20 cellular contexts compared by ENCODE assay signal in genomic region chr10:43645866-43646265, GRCh38.
"Had no signal": no experiment of that assay in that cellular context is flagged by ENCODE, and none has a peak within 500 bp of the region (broad histone marks: within the 10 kb centered on the region; RNA-seq: fewer than 3 reads in every experiment).

No MANE protein-coding gene starts in this region.

- H3K4me3 Mint-ChIP-seq: activated CD4-positive, alpha-beta memory T cell treated with anti-CD3 and anti-CD28 coated beads for 36 hours; activated naive CD4-positive, alpha-beta T cell treated with anti-CD3 and anti-CD28 coated beads, Interleukin-2, amount 10 ng/mL, durations not matched to agents 7 days and 5 days had no signal

- H3K4me3 ChIP-seq: adrenal gland, ascending aorta, colonic mucosa, dorsolateral prefrontal cortex, esophagus squamous epithelium, heart left ventricle, prostate gland, thyroid gland, uterus had no signal

- H3K9me3 ChIP-seq: colonic mucosa, prostate gland had no signal

- H3K27ac Mint-ChIP-seq: activated CD4-positive, alpha-beta memory T cell treated with anti-CD3 and anti-CD28 coated beads for 36 hours; activated naive CD4-positive, alpha-beta T cell treated with anti-CD3 and anti-CD28 coated beads, Interleukin-2, amount 10 ng/mL, durations not matched to agents 7 days and 5 days; effector memory CD8-positive, alpha-beta T cell had no signal

- H3K27me3 Mint-ChIP-seq: activated CD4-positive, alpha-beta memory T cell treated with anti-CD3 and anti-CD28 coated beads for 36 hours; central memory CD8-positive, alpha-beta T cell had no signal

- H3K36me3 ChIP-seq: uterus had no signal

- H3K27me3 ChIP-seq: adrenal gland, ascending aorta, colonic mucosa, dorsolateral prefrontal cortex, esophagus squamous epithelium, heart left ventricle, thyroid gland, uterus had no signal

- H3K27ac ChIP-seq: adrenal gland, ascending aorta, colonic mucosa, dorsolateral prefrontal cortex, esophagus squamous epithelium, heart left ventricle, prostate gland, thyroid gland, uterus had no signal

- DNase-seq: activated CD4-positive, alpha-beta memory T cell treated with anti-CD3 and anti-CD28 coated beads for 36 hours; activated CD4-positive, alpha-beta T cell treated with anti-CD3 and anti-CD28 coated beads for 48 hours; activated effector memory CD4-positive, alpha-beta T cell treated with Interleukin-2 at 50 U/mL for 16 hours; activated naive CD4-positive, alpha-beta T cell treated with anti-CD3 and anti-CD28 coated beads, Interleukin-2, amount 10 ng/mL, durations not matched to agents 7 days and 5 days; activated T-cell treated with anti-CD3 and anti-CD28 coated beads, Interleukin-2, amount 50 U/mL, for 48 hours; adrenal gland; colonic mucosa; dorsolateral prefrontal cortex; effector memory CD8-positive, alpha-beta T cell; esophagus squamous epithelium; heart left ventricle; left ventricle myocardium superior; stimulated activated CD4-positive, alpha-beta T cell treated with anti-CD3 and anti-CD28 coated beads, Interleukin-4, amount 100 ng/mL, for 24 hours; stimulated activated naive CD8-positive, alpha-beta T cell treated with anti-CD3 and anti-CD28 coated beads, Interleukin-15, Interleukin-2, amounts not matched to agents 100 U/mL and 50 U/mL, for 24 hours; substantia nigra; thyroid gland; uterus had no signal

- H3K4me1 ChIP-seq: colonic mucosa, prostate gland, uterus had no signal

- ATAC-seq: effector memory CD8-positive, alpha-beta T cell; heart left ventricle; left ventricle myocardium superior; stimulated activated naive CD8-positive, alpha-beta T cell treated with anti-CD3 and anti-CD28 coated beads, Interleukin-15, Interleukin-2, amounts not matched to agents 100 U/mL and 50 U/mL, for 24 hours had no signal
